8 cellular contexts compared by ENCODE assay signal in genomic region chr17:4789701-4789950, GRCh38. TPM values are rescaled to one million over a fixed set of nuclear protein-coding genes. Genes with fewer than 3 reads are reported as not detected.
DNase-seq lines count a peak whose midpoint lies in the region; ATAC-seq and TF ChIP-seq lines count a peak whose summit lies in the region.

No MANE protein-coding gene starts in this region.

- ATAC-seq in foreskin keratinocyte (no peak), HG03108 (IDR thresholded peaks at IDR 0.05; ENCODE audit: unreplicated experiment) (no peak), HG03432 (IDR thresholded peaks at IDR 0.05; ENCODE audit: unreplicated experiment) (no peak)

- H3K36me3 ChIP-seq in SK-N-MC (ENCODE audit: insufficient read depth, low read length) (no peaks in the 10 kb centered on the region), smooth muscle cell (ENCODE audit: low read depth) (no peaks in the 10 kb centered on the region)

- H3K9ac ChIP-seq in SK-N-MC (ENCODE audit: insufficient read length) = peak overlapping the region; percentile 68
- H3K9ac ChIP-seq in smooth muscle cell (ENCODE audit: low read depth) = peak overlapping the region; percentile 71

- WGBS in smooth muscle cell (ENCODE audit: low lambda C conversion rate) = 0% methylated on average over 15 of the region's 25 CpGs

- H3K79me2 ChIP-seq in smooth muscle cell (ENCODE audit: low read depth) = no peaks in the 10 kb centered on the region

- DNase-seq in NCI-H1694 (lab: John Stamatoyannopoulos, UW) = peak; percentile 57
- DNase-seq in NCI-H1694 treated with DMSO at 0.1 percent for 48 hours (lab: John Stamatoyannopoulos, UW) = no peak
- DNase-seq in SK-N-MC (ENCODE audit: low read depth, low spot score) = no peak
- no peak for DNase-seq in foreskin keratinocyte
- DNase-seq in smooth muscle cell (lab: John Stamatoyannopoulos, UW; ENCODE audit: unreplicated experiment) = no peak
- no peak for DNase-seq in NCI-H2081 (lab: John Stamatoyannopoulos, UW)

- no peak overlapping the region for H3K27ac ChIP-seq in SK-N-MC
- peak overlapping the region; percentile 83 for H3K27ac ChIP-seq in foreskin keratinocyte
- H3K27ac ChIP-seq in smooth muscle cell (ENCODE audit: low read depth) = peak overlapping the region; percentile 84

- H4K20me1 ChIP-seq in smooth muscle cell (ENCODE audit: low read depth) = no peaks in the 10 kb centered on the region

- H3K4me3 ChIP-seq in SK-N-MC (peak overlapping the region; percentile 89), smooth muscle cell (peak overlapping the region; percentile 74)

- H3K4me1 ChIP-seq in foreskin keratinocyte = no peaks in the 10 kb centered on the region
- H3K4me1 ChIP-seq in smooth muscle cell (ENCODE audit: low read depth) = peaks cover 18% of the 10 kb centered on the region

- H3K27me3 ChIP-seq in foreskin keratinocyte = peaks cover 21% of the 10 kb centered on the region
- H3K27me3 ChIP-seq in smooth muscle cell (ENCODE audit: low read depth) = no peaks in the 10 kb centered on the region

- H3F3A ChIP-seq in smooth muscle cell (ENCODE audit: low read depth) = no peaks in the 10 kb centered on the region

- TF ChIP-seq CTCF in foreskin keratinocyte (conservative IDR thresholded peaks at IDR 0.05) (no peak), smooth muscle cell (IDR thresholded peaks at IDR 0.05; ENCODE audit: borderline replicate concordance, insufficient read depth, poor library complexity, severe bottlenecking) (no peak)

- H3K4me2 ChIP-seq in smooth muscle cell = peak overlapping the region; percentile 92

- peak overlapping the region; percentile 87 for H2AFZ ChIP-seq in smooth muscle cell (ENCODE audit: low read depth)

- no peaks in the 10 kb centered on the region for H3K9me3 ChIP-seq in SK-N-MC (ENCODE audit: low read depth, low read length)
- no peaks in the 10 kb centered on the region for H3K9me3 ChIP-seq in smooth muscle cell (replicated peaks; ENCODE audit: low read depth)

RNA-seq across cellular contexts. Expression of gene GLTPD2, which starts 0.9 kb away (rescaled TPM):
- total RNA-seq in foreskin keratinocyte (not detected in 2 replicates), smooth muscle cell (not detected in 2 replicates)
- polyA plus RNA-seq in foreskin keratinocyte (not detected in 2 replicates), smooth muscle cell (0.82 and 0.89 TPM in 2 replicates)

RNA-seq across cellular contexts. Expression of gene VMO1, which starts 3.5 kb away (rescaled TPM):
- total RNA-seq in foreskin keratinocyte = 0.51 and 0.74 TPM in 2 replicates
- polyA plus RNA-seq in foreskin keratinocyte = 1.2 and 1.3 TPM in 2 replicates
- not detected in 2 replicates for total RNA-seq in smooth muscle cell
- 0.44 and 0.94 TPM in 2 replicates for polyA plus RNA-seq in smooth muscle cell

RNA-seq across cellular contexts. Expression of gene PSMB6, which starts 6.3 kb away (rescaled TPM):
- total RNA-seq in foreskin keratinocyte (231 and 249 TPM in 2 replicates), smooth muscle cell (139 and 162 TPM in 2 replicates)
- polyA plus RNA-seq in foreskin keratinocyte (385 and 388 TPM in 2 replicates), smooth muscle cell (434 and 438 TPM in 2 replicates)

RNA-seq across cellular contexts. Expression of gene PLD2, which starts 17.3 kb away (rescaled TPM):
- total RNA-seq in foreskin keratinocyte (27.9 and 31.6 TPM in 2 replicates), smooth muscle cell (19.9 and 20.3 TPM in 2 replicates)
- polyA plus RNA-seq in foreskin keratinocyte (20.4 and 22.8 TPM in 2 replicates), smooth muscle cell (9.9 and 26.4 TPM in 2 replicates)
